Comparison of ENCODE assay signal across 11 cellular contexts in genomic region chr14:56686416-56686815, GRCh38.
DNase-seq lines count a peak whose midpoint lies in the region; ATAC-seq and TF ChIP-seq lines count a peak whose summit lies in the region.
"Had no signal": no experiment of that assay in that cellular context is flagged by ENCODE, and none has a peak within 500 bp of the region (broad histone marks: within the 10 kb centered on the region; RNA-seq: fewer than 3 reads in every experiment).

No MANE protein-coding gene starts in this region.

- H3K4me3 ChIP-seq in Caco-2 (ENCODE audit: low read depth, low read length) (no peak overlapping the region), HEK293 (ENCODE audit: low read depth, low read length) (no peak overlapping the region)
- H3K4me3 ChIP-seq: lung, SJSA1 had no signal

- intact Hi-C loops in Caco-2 (cut with micrococcal nuclease; ENCODE audit: unreplicated experiment), result no loop called here

- no peaks in the 10 kb centered on the region for H3K27me3 Mint-ChIP-seq in Caco-2 (ENCODE audit: insufficient read depth, unreplicated experiment)
- H3K27me3 Mint-ChIP-seq in effector memory CD8-positive, alpha-beta T cell, result peaks cover 0 to 20% of the 10 kb centered on the region in 2 donors
- peaks cover 0 to 5% of the 10 kb centered on the region in 2 donors for H3K27me3 Mint-ChIP-seq in stimulated activated naive B cell treated with anti-CD40 and anti-IgM and Interleukin-4, amounts not matched to agents 10 μg/mL and 1 μg/mL and 100 μg/mL, for 72 hours

- no TSS peak for BruUV-seq in Caco-2 (replicated peaks; lab: Mats Ljungman, UMichigan)

- no peak overlapping the region for H3K4me3 Mint-ChIP-seq in Caco-2 (ENCODE audit: unreplicated experiment)
- H3K4me3 Mint-ChIP-seq in effector memory CD8-positive, alpha-beta T cell, result no peak overlapping the region
- no peak overlapping the region for H3K4me3 Mint-ChIP-seq in stimulated activated naive B cell treated with anti-CD40 and anti-IgM and Interleukin-4, amounts not matched to agents 10 μg/mL and 1 μg/mL and 100 μg/mL, for 72 hours

- no peaks in the 10 kb centered on the region for H3K27me3 ChIP-seq in Caco-2 (replicated peaks; ENCODE audit: control insufficient read depth, insufficient read depth, low read length)

- H3K36me3 ChIP-seq in Caco-2 (ENCODE audit: control insufficient read depth, insufficient read depth, low read length) (no peaks in the 10 kb centered on the region), HEK293 (ENCODE audit: control insufficient read depth in 2 of 2, insufficient read depth in 1 of 2, low read length in 2 of 2) (no peaks in the 10 kb centered on the region)
- H3K36me3 ChIP-seq: SJSA1 had no signal

- H3K4me1 Mint-ChIP-seq in Caco-2 (ENCODE audit: low read depth, unreplicated experiment), result no peaks in the 10 kb centered on the region
- H3K4me1 Mint-ChIP-seq in effector memory CD8-positive, alpha-beta T cell (ENCODE audit: low read depth in 2 of 2), result no peaks in the 10 kb centered on the region
- H3K4me1 Mint-ChIP-seq in stimulated activated naive B cell treated with anti-CD40 and anti-IgM and Interleukin-4, amounts not matched to agents 10 μg/mL and 1 μg/mL and 100 μg/mL, for 72 hours, result no peaks in the 10 kb centered on the region

- peak; percentile 22 to 36 for DNase-seq in Caco-2
- peak; percentile 16 for DNase-seq in SK-MEL-5 (ENCODE audit: low read depth, low spot score)
- DNase-seq in kidney glomerular epithelial cell (lab: John Stamatoyannopoulos, UW), result peak; percentile 1
- no peak for DNase-seq in effector memory CD8-positive, alpha-beta T cell
- no peak for DNase-seq in stimulated activated CD8-positive, alpha-beta memory T cell treated with anti-CD3 and anti-CD28 coated beads, Interleukin-4, amount 100 ng/mL, for 48 hours
- DNase-seq in stimulated activated naive B cell treated with anti-CD40 and anti-IgM and Interleukin-4, amounts not matched to agents 10 μg/mL and 1 μg/mL and 100 μg/mL, for 72 hours, result no peak

- no peak for ATAC-seq in effector memory CD8-positive, alpha-beta T cell (replicated peaks)
- ATAC-seq in GM19467 (IDR thresholded peaks at IDR 0.05; ENCODE audit: unreplicated experiment), result no peak
- ATAC-seq in stimulated activated naive B cell treated with anti-CD40 and anti-IgM and Interleukin-4, amounts not matched to agents 10 μg/mL and 1 μg/mL and 100 μg/mL, for 72 hours (replicated peaks), result no peak
- ATAC-seq: esophagus mucosa had no signal

- no peaks in the 10 kb centered on the region for H3K4me1 ChIP-seq in Caco-2
- H3K4me1 ChIP-seq in HEK293 (ENCODE audit: control insufficient read depth, insufficient read depth, low read length), result peaks cover 3% of the 10 kb centered on the region
- H3K4me1 ChIP-seq: SJSA1 had no signal

- POLR2A ChIA-PET in Caco-2 (lab: Charles Lee) (no interaction called here), HEK293 (lab: Yijun Ruan, JAX) (no interaction called here)

- H3K9me3 ChIP-seq in Caco-2, result no peaks in the 10 kb centered on the region
- H3K9me3 ChIP-seq in HEK293 (ENCODE audit: control insufficient read depth, insufficient read depth, low read depth, low read length), result no peaks in the 10 kb centered on the region
- H3K9me3 ChIP-seq: SJSA1 had no signal

- peaks cover 12% of the 10 kb centered on the region for H3K9me3 Mint-ChIP-seq in Caco-2 (ENCODE audit: unreplicated experiment)
- H3K9me3 Mint-ChIP-seq in effector memory CD8-positive, alpha-beta T cell, result no peaks in the 10 kb centered on the region
- peaks cover 0 to 2% of the 10 kb centered on the region in 2 donors for H3K9me3 Mint-ChIP-seq in stimulated activated naive B cell treated with anti-CD40 and anti-IgM and Interleukin-4, amounts not matched to agents 10 μg/mL and 1 μg/mL and 100 μg/mL, for 72 hours

- CTCF ChIA-PET in Caco-2 (lab: Charles Lee), result interaction anchor here (0.7 kb wide), 1 partner anchor 634 kb away, joined by 3 read pairs; no protein-coding TSS in a partner anchor
- CTCF ChIA-PET in HEK293 (lab: Yijun Ruan, JAX), result interaction anchor here (1.1 kb wide), 1 partner anchor 22 kb away, joined by 3 read pairs; no protein-coding TSS in a partner anchor

- peak in 1 of 2 experiments; percentile 17 for TF ChIP-seq CTCF in Caco-2 (IDR thresholded peaks at IDR 0.05; ENCODE audit: insufficient read depth in 1 of 2, low read depth in 1 of 2, low read length in 1 of 2, severe bottlenecking in 1 of 2, unreplicated experiment in 1 of 2)
- TF ChIP-seq CTCF in HEK293 (tag by site-specific recombination; IDR thresholded peaks at IDR 0.05), result peak; percentile 54; the same call in 1 of the 2 replicates

- no peaks in the 10 kb centered on the region for H3K36me3 Mint-ChIP-seq in Caco-2 (ENCODE audit: insufficient read depth, unreplicated experiment)
- no peaks in the 10 kb centered on the region for H3K36me3 Mint-ChIP-seq in effector memory CD8-positive, alpha-beta T cell (ENCODE audit: insufficient read depth)
- no peaks in the 10 kb centered on the region for H3K36me3 Mint-ChIP-seq in stimulated activated naive B cell treated with anti-CD40 and anti-IgM and Interleukin-4, amounts not matched to agents 10 μg/mL and 1 μg/mL and 100 μg/mL, for 72 hours

- no peak overlapping the region for H3K27ac ChIP-seq in HEK293 (ENCODE audit: extremely low read depth, low read depth, low read length)
- H3K27ac ChIP-seq: SJSA1 had no signal

- no peak overlapping the region for H3K27ac Mint-ChIP-seq in Caco-2 (ENCODE audit: unreplicated experiment)
- H3K27ac Mint-ChIP-seq in effector memory CD8-positive, alpha-beta T cell, result no peak overlapping the region
- no peak overlapping the region for H3K27ac Mint-ChIP-seq in stimulated activated naive B cell treated with anti-CD40 and anti-IgM and Interleukin-4, amounts not matched to agents 10 μg/mL and 1 μg/mL and 100 μg/mL, for 72 hours

- in situ Hi-C loops in SK-MEL-5 (cut with HindIII; ENCODE audit: low pct_unique_long_range_greater_than_20kb, low sequenced_read_pairs), result no loop called here

TF ChIP-seq in HEK293, 187 proteins besides CTCF, POLR2A, EP300 and RAD21:
- TF ChIP-seq, protein P1, sequence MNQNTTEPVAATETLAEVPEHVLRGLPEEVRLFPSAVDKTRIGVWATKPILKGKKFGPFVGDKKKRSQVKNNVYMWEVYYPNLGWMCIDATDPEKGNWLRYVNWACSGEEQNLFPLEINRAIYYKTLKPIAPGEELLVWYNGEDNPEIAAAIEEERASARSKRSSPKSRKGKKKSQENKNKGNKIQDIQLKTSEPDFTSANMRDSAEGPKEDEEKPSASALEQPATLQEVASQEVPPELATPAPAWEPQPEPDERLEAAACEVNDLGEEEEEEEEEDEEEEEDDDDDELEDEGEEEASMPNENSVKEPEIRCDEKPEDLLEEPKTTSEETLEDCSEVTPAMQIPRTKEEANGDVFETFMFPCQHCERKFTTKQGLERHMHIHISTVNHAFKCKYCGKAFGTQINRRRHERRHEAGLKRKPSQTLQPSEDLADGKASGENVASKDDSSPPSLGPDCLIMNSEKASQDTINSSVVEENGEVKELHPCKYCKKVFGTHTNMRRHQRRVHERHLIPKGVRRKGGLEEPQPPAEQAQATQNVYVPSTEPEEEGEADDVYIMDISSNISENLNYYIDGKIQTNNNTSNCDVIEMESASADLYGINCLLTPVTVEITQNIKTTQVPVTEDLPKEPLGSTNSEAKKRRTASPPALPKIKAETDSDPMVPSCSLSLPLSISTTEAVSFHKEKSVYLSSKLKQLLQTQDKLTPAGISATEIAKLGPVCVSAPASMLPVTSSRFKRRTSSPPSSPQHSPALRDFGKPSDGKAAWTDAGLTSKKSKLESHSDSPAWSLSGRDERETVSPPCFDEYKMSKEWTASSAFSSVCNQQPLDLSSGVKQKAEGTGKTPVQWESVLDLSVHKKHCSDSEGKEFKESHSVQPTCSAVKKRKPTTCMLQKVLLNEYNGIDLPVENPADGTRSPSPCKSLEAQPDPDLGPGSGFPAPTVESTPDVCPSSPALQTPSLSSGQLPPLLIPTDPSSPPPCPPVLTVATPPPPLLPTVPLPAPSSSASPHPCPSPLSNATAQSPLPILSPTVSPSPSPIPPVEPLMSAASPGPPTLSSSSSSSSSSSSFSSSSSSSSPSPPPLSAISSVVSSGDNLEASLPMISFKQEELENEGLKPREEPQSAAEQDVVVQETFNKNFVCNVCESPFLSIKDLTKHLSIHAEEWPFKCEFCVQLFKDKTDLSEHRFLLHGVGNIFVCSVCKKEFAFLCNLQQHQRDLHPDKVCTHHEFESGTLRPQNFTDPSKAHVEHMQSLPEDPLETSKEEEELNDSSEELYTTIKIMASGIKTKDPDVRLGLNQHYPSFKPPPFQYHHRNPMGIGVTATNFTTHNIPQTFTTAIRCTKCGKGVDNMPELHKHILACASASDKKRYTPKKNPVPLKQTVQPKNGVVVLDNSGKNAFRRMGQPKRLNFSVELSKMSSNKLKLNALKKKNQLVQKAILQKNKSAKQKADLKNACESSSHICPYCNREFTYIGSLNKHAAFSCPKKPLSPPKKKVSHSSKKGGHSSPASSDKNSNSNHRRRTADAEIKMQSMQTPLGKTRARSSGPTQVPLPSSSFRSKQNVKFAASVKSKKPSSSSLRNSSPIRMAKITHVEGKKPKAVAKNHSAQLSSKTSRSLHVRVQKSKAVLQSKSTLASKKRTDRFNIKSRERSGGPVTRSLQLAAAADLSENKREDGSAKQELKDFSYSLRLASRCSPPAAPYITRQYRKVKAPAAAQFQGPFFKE (tag by site-specific recombination; IDR thresholded peaks at IDR 0.05; ENCODE audit: borderline replicate concordance), result no peak
- TF ChIP-seq ZNF266 (tag by site-specific recombination; IDR thresholded peaks at IDR 0.05; ENCODE audit: low read depth) (no peak), ZBTB20 (tag by site-specific recombination; IDR thresholded peaks at IDR 0.05) (no peak), YY2 (tag by site-specific recombination; IDR thresholded peaks at IDR 0.05) (no peak), ZNF19 (tag by site-specific recombination; IDR thresholded peaks at IDR 0.05; ENCODE audit: low read depth) (no peak), TRIM28 (IDR thresholded peaks at IDR 0.05; ENCODE audit: borderline replicate concordance, low read length) (no peak), ZNF184 (tag by site-specific recombination; IDR thresholded peaks at IDR 0.05) (no peak)

Comparison
In these comparisons a context has a peak if more than half of its experiments do, and no peak if none do; other contexts are left out.
1. DNase-seq: peak in Caco-2 (2 of 2), SK-MEL-5 (single experiment) and kidney glomerular epithelial cell (single experiment); none in effector memory CD8-positive, alpha-beta T cell (0 of 3), stimulated activated CD8-positive, alpha-beta memory T cell treated with anti-CD3 and anti-CD28 coated beads, Interleukin-4, amount 100 ng/mL, for 48 hours (single experiment) and stimulated activated naive B cell treated with anti-CD40 and anti-IgM and Interleukin-4, amounts not matched to agents 10 μg/mL and 1 μg/mL and 100 μg/mL, for 72 hours (single experiment).